ENCODE assay signal across 18 cellular contexts in genomic region chr4:144701683-144702233, GRCh38. TPM values are rescaled to one million over a fixed set of nuclear protein-coding genes. Genes with fewer than 3 reads are reported as not detected.
A peak's percentile ranks its signal among the peaks of the same experiment; 100 is the strongest.
DNase-seq lines count a peak whose midpoint lies in the region; ATAC-seq and TF ChIP-seq lines count a peak whose summit lies in the region.
"Had no signal": no experiment of that assay in that cellular context is flagged by ENCODE, and none has a peak within 500 bp of the region (broad histone marks: within the 10 kb centered on the region; RNA-seq: fewer than 3 reads in every experiment).

No MANE protein-coding gene starts in this region.

- H3K4me3 ChIP-seq in ACC112 (ENCODE audit: low read depth, low read length), result peak overlapping the region; percentile 25; the same call in 1 of the 2 replicates
- no peak overlapping the region for H3K4me3 ChIP-seq in foreskin fibroblast (ENCODE audit: low read depth in 1 of 2, low read length in 2 of 2)
- no peak overlapping the region for H3K4me3 ChIP-seq in psoas muscle
- H3K4me3 ChIP-seq in right cardiac atrium (ENCODE audit: low read length), result no peak overlapping the region

- H3K9me3 ChIP-seq in KOPT-K1 (ENCODE audit: insufficient read depth, low read length, poor library complexity, severe bottlenecking) (peaks cover 2% of the 10 kb centered on the region), psoas muscle (no peaks in the 10 kb centered on the region), right cardiac atrium (ENCODE audit: control insufficient read depth, low read length) (no peaks in the 10 kb centered on the region)

- peak overlapping the region; percentile 39 for H3K27ac ChIP-seq in ACC112 (ENCODE audit: low read depth, low read length)
- H3K27ac ChIP-seq in KOPT-K1 (ENCODE audit: low read depth, low read length, poor library complexity, severe bottlenecking), result peak overlapping the region; percentile 11
- H3K27ac ChIP-seq in psoas muscle, result no peak overlapping the region
- no peak overlapping the region for H3K27ac ChIP-seq in right cardiac atrium (ENCODE audit: low read length)
- H3K27ac ChIP-seq: C4-2B had no signal

- no peak for ATAC-seq in psoas muscle
- no peak for ATAC-seq in right cardiac atrium
- ATAC-seq: HepG2 had no signal

- no peaks in the 10 kb centered on the region for H3K36me3 ChIP-seq in ACC112 (ENCODE audit: insufficient read depth, low read length)
- peaks cover 27% of the 10 kb centered on the region for H3K36me3 ChIP-seq in KOPT-K1 (ENCODE audit: insufficient read depth, low read length)
- H3K36me3 ChIP-seq in psoas muscle (ENCODE audit: insufficient read depth in 1 of 2, low read depth in 1 of 2), result no peaks in the 10 kb centered on the region

- no peaks in the 10 kb centered on the region for H3K79me2 ChIP-seq in ACC112 (ENCODE audit: control insufficient read depth, insufficient read depth, low read length, unreplicated experiment)

- TF ChIP-seq CTCF in foreskin fibroblast (IDR thresholded peaks at IDR 0.05; ENCODE audit: low read depth, low read length) (no peak), psoas muscle (IDR thresholded peaks at IDR 0.05) (no peak)

- DNase-seq in astrocyte of the hippocampus (ENCODE audit: low read depth, low spot score) (peak; percentile 24), foreskin fibroblast (peak; percentile 22 to 37), COR-L47 (lab: John Stamatoyannopoulos, UW) (no peak), psoas muscle (no peak), right cardiac atrium (no peak), NCI-H345 treated with DMSO at 0.1 percent for 48 hours (lab: John Stamatoyannopoulos, UW; ENCODE audit: unreplicated experiment) (no peak)
- DNase-seq: Calu3, GDM1, GOT3, Karpas-422, MV-4-11, NCI-H1417 treated with DMSO at 0.1 percent for 48 hours, NCI-H2029, NCI-H524 had no signal

- H3K4me1 ChIP-seq in ACC112 (ENCODE audit: control insufficient read depth, insufficient read depth, low read length, unreplicated experiment), result peaks cover 51% of the 10 kb centered on the region
- H3K4me1 ChIP-seq in psoas muscle, result no peaks in the 10 kb centered on the region
- H3K4me1 ChIP-seq in right cardiac atrium (ENCODE audit: control insufficient read depth, insufficient read depth, low read length), result no peaks in the 10 kb centered on the region

- intact Hi-C loops in psoas muscle (cut with DNase I), result no loop called here
- intact Hi-C loops in right cardiac atrium (cut with DNase I), result no loop called here

- H3K27me3 ChIP-seq in ACC112 (ENCODE audit: insufficient read depth, low read length), result no peaks in the 10 kb centered on the region
- H3K27me3 ChIP-seq in psoas muscle (ENCODE audit: insufficient read depth in 3 of 3, low read length in 2 of 3), result no peaks in the 10 kb centered on the region
- no peaks in the 10 kb centered on the region for H3K27me3 ChIP-seq in right cardiac atrium (ENCODE audit: control insufficient read depth, insufficient read depth)

- H2AFZ ChIP-seq in ACC112 (ENCODE audit: low read length, unreplicated experiment), result peak overlapping the region; percentile 29

RNA-seq across cellular contexts. Expression of gene HHIP, which starts 55.8 kb away (rescaled TPM):
- under 1 TPM in 3 of 4 donors, not detected in 1; 0.16 to 0.56 (median 0.21) TPM for total RNA-seq in psoas muscle
- under 1 TPM; 0.01 to 0.34 (median 0.03) TPM for polyA plus RNA-seq in psoas muscle
- total RNA-seq in right cardiac atrium, result 1 to 10 TPM in 1 of 4 donors, under 1 TPM in 2, not detected in 1; 0.03 to 1.2 (median 0.39) TPM
- polyA plus RNA-seq in right cardiac atrium, result 0.16 TPM
- total RNA-seq: HepG2 had no signal
- polyA plus RNA-seq: HepG2 had no signal

Comparison
In these comparisons a context has a peak if more than half of its experiments do, and no peak if none do; other contexts are left out.
1. H3K27ac ChIP-seq: peak in ACC112 (single experiment) and KOPT-K1 (single experiment); none in psoas muscle (single experiment) and right cardiac atrium (single experiment).
2. DNase-seq: peak in astrocyte of the hippocampus (single experiment) and foreskin fibroblast (2 of 2); none in COR-L47 (single experiment), psoas muscle (0 of 2), right cardiac atrium (0 of 3) and NCI-H345 treated with DMSO at 0.1 percent for 48 hours (single experiment).